Comparison of ENCODE assay signal across 15 cellular contexts in the genomic region with DNA sequence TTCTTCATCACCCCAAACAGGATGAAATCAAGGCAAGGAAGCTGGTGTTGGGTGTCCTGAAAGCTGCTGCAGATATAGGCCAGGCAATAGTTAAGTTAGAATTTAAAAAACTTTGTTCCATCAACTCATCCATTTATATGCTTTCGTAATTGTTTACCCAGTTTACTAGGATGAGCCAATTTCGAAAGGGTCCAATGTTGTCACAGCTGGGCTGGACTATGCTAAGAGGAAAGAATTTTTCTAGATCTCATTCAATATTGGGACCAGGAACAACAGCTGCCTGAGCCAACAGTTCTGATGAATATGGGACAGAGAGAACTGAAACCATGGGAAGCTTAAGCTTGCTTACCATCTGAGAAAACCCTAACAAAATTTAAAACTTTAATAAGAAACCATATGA.
DNase-seq lines count a peak whose midpoint lies in the region; ATAC-seq and TF ChIP-seq lines count a peak whose summit lies in the region.
"Had no signal": no experiment of that assay in that cellular context is flagged by ENCODE, and none has a peak within 500 bp of the region (broad histone marks: within the 10 kb centered on the region; RNA-seq: fewer than 3 reads in every experiment).

No MANE protein-coding gene starts in this region.

- no peak overlapping the region for H3K27ac Mint-ChIP-seq in stimulated activated memory B cell treated with anti-CD40 and anti-IgM and Interleukin-4, amounts not matched to agents 10 μg/mL and 1 μg/mL and 100 μg/mL, for 72 hours
- H3K27ac Mint-ChIP-seq: endodermal cell had no signal

- H3K36me3 ChIP-seq in tibial artery = no peaks in the 10 kb centered on the region
- H3K36me3 ChIP-seq: brain microvascular endothelial cell, thyroid gland had no signal

- no peaks in the 10 kb centered on the region for H3K27me3 ChIP-seq in tibial artery
- H3K27me3 ChIP-seq: brain microvascular endothelial cell, thyroid gland had no signal

- no peak overlapping the region for H3K4me3 Mint-ChIP-seq in stimulated activated memory B cell treated with anti-CD40 and anti-IgM and Interleukin-4, amounts not matched to agents 10 μg/mL and 1 μg/mL and 100 μg/mL, for 72 hours
- H3K4me3 Mint-ChIP-seq: endodermal cell, neural crest cell had no signal

- H3K36me3 Mint-ChIP-seq in stimulated activated memory B cell treated with anti-CD40 and anti-IgM and Interleukin-4, amounts not matched to agents 10 μg/mL and 1 μg/mL and 100 μg/mL, for 72 hours = no peaks in the 10 kb centered on the region

- ATAC-seq in stimulated activated memory B cell treated with anti-CD40 and anti-IgM and Interleukin-4, amounts not matched to agents 10 μg/mL and 1 μg/mL and 100 μg/mL, for 72 hours = no peak

- no peaks in the 10 kb centered on the region for H3K9me3 Mint-ChIP-seq in stimulated activated memory B cell treated with anti-CD40 and anti-IgM and Interleukin-4, amounts not matched to agents 10 μg/mL and 1 μg/mL and 100 μg/mL, for 72 hours
- H3K9me3 Mint-ChIP-seq: endodermal cell, neural crest cell had no signal

- no peaks in the 10 kb centered on the region for H3K27me3 Mint-ChIP-seq in stimulated activated memory B cell treated with anti-CD40 and anti-IgM and Interleukin-4, amounts not matched to agents 10 μg/mL and 1 μg/mL and 100 μg/mL, for 72 hours

- no peak overlapping the region for H3K4me3 ChIP-seq in tibial artery
- H3K4me3 ChIP-seq: SK-N-MC, thyroid gland had no signal

- no peaks in the 10 kb centered on the region for H3K9me3 ChIP-seq in tibial artery
- H3K9me3 ChIP-seq: thyroid gland had no signal

- no peak for TF ChIP-seq CTCF in tibial artery (IDR thresholded peaks at IDR 0.05)

- H3K27ac ChIP-seq in tibial artery = peak overlapping the region; percentile 69 to 72
- H3K27ac ChIP-seq: brain microvascular endothelial cell, SK-N-MC had no signal

- peak; percentile 76 for DNase-seq in MV-4-11 (lab: John Stamatoyannopoulos, UW)
- peak; percentile 93 for DNase-seq in fibroblast of gingiva (ENCODE audit: low read depth)
- peak; percentile 21 for DNase-seq in medulla oblongata (ENCODE audit: extremely low spot score)
- peak in 1 of 2 donors; percentile 72 for DNase-seq in tibial artery
- no peak for DNase-seq in pons (ENCODE audit: low spot score)
- no peak for DNase-seq in NCI-H69 (lab: John Stamatoyannopoulos, UW)
- DNase-seq in HCEC 1CT = no peak
- DNase-seq: activated gamma-delta T cell treated with Interleukin-2 at 50 U/mL for 16 hours, brain microvascular endothelial cell, endodermal cell, NCI-H2171 treated with DMSO at 0.1 percent for 48 hours, thyroid gland had no signal

- H3K4me1 Mint-ChIP-seq in stimulated activated memory B cell treated with anti-CD40 and anti-IgM and Interleukin-4, amounts not matched to agents 10 μg/mL and 1 μg/mL and 100 μg/mL, for 72 hours = peaks cover 24% of the 10 kb centered on the region

- peaks cover 11 to 97% (median 80%) of the 10 kb centered on the region in 4 donors for H3K4me1 ChIP-seq in tibial artery

- intact Hi-C loops in tibial artery (cut with DNase I; ENCODE audit: low total_unique reads) = no loop called here

Comparison
In these comparisons a context has a peak if more than half of its experiments do, and no peak if none do; other contexts are left out.
1. DNase-seq: peak in MV-4-11 (single experiment), fibroblast of gingiva (single experiment) and medulla oblongata (single experiment); none in pons (single experiment), NCI-H69 (single experiment) and HCEC 1CT (single experiment).